ENCODE assay signal across 1 cellular context in the genomic region with DNA sequence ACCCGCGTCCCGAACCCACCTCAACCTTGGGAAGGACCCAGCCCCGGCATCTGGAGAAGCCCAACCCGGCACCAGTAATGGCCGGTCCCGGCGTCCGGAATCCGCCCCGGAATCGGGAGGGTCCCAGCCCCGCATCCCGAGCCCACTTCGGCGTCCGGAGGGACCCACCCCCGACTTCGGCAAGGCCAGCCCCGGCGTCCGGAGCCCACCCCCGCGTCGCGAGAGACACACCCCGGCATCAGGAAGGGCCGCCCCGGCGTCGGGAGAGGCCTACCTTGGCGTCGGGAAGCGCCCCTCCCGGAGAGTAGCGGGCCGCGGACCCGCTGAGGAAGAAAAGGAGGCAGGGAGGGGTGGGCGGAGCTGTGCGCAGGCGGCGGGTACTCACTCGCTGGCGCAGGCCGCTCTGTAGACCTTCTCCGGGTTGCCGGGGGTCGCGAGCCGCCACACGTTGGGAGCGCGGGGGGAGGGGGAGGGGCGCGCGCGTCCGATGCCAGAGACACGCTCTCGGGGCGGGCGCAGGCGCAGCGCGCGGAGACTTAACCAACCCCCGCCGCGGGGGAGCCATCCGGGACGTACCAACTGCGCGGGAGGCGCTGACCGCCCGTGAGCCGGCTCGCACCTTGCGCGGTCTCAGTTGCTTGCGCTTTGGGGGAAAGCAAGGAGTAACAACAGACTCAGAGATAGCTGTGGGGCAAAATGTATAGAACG.
TF ChIP-seq lines count a peak whose summit lies in the region.

Gene UIMC1 (minus strand): TSS at position 515 of the 708 bp plus-strand sequence. CDS start 24,164 bp downstream, outside the sequence.

TF ChIP-seq in K562, 482 proteins besides CTCF, POLR2A, EP300 and RAD21 (continued from another document and continues in another):
- TF ChIP-seq, protein P1, sequence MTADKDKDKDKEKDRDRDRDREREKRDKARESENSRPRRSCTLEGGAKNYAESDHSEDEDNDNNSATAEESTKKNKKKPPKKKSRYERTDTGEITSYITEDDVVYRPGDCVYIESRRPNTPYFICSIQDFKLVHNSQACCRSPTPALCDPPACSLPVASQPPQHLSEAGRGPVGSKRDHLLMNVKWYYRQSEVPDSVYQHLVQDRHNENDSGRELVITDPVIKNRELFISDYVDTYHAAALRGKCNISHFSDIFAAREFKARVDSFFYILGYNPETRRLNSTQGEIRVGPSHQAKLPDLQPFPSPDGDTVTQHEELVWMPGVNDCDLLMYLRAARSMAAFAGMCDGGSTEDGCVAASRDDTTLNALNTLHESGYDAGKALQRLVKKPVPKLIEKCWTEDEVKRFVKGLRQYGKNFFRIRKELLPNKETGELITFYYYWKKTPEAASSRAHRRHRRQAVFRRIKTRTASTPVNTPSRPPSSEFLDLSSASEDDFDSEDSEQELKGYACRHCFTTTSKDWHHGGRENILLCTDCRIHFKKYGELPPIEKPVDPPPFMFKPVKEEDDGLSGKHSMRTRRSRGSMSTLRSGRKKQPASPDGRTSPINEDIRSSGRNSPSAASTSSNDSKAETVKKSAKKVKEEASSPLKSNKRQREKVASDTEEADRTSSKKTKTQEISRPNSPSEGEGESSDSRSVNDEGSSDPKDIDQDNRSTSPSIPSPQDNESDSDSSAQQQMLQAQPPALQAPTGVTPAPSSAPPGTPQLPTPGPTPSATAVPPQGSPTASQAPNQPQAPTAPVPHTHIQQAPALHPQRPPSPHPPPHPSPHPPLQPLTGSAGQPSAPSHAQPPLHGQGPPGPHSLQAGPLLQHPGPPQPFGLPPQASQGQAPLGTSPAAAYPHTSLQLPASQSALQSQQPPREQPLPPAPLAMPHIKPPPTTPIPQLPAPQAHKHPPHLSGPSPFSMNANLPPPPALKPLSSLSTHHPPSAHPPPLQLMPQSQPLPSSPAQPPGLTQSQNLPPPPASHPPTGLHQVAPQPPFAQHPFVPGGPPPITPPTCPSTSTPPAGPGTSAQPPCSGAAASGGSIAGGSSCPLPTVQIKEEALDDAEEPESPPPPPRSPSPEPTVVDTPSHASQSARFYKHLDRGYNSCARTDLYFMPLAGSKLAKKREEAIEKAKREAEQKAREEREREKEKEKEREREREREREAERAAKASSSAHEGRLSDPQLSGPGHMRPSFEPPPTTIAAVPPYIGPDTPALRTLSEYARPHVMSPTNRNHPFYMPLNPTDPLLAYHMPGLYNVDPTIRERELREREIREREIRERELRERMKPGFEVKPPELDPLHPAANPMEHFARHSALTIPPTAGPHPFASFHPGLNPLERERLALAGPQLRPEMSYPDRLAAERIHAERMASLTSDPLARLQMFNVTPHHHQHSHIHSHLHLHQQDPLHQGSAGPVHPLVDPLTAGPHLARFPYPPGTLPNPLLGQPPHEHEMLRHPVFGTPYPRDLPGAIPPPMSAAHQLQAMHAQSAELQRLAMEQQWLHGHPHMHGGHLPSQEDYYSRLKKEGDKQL (CRISPR knock-in tag; IDR thresholded peaks at IDR 0.05; ENCODE audit: borderline replicate concordance) = peak; percentile 98; the same call in 1 of the 2 replicates
- TF ChIP-seq ZNF696 (CRISPR knock-in tag; conservative IDR thresholded peaks at IDR 0.05) (no peak), UBTF (IDR thresholded peaks at IDR 0.05; ENCODE audit: borderline replicate concordance in 1 of 2, low read depth in 2 of 2, low read length in 2 of 2) (peak; percentile 68 to 82; a peak in 2 of 4 replicates), ZNF584 (CRISPR knock-in tag; IDR thresholded peaks at IDR 0.05; ENCODE audit: low read depth) (no peak), SMAD1 (IDR thresholded peaks at IDR 0.05; ENCODE audit: low read depth, low read length, partially characterized antibody) (no peak), PML (IDR thresholded peaks at IDR 0.05; ENCODE audit: low read length) (no peak; the same call in 1 of the 2 replicates), RBM14 (IDR thresholded peaks at IDR 0.05; ENCODE audit: borderline replicate concordance, insufficient read depth, low read depth, low read length) (peak; percentile 86; the same call in 1 of the 2 replicates), ZBTB1 (CRISPR knock-in tag; IDR thresholded peaks at IDR 0.05; ENCODE audit: borderline replicate concordance, low read depth) (peak; percentile 80), PRDM10 (IDR thresholded peaks at IDR 0.05; ENCODE audit: partially characterized antibody) (peak; percentile 99), SREBF1 (IDR thresholded peaks at IDR 0.05; ENCODE audit: borderline replicate concordance, low read depth, low read length) (peak; percentile 95), ZBTB33 (CRISPR knock-in tag; IDR thresholded peaks at IDR 0.05) (no peak; the same call in 1 of the 2 replicates), ZNF76 (CRISPR knock-in tag; IDR thresholded peaks at IDR 0.05; ENCODE audit: borderline replicate concordance) (no peak), TAF7 (tag; IDR thresholded peaks at IDR 0.05) (0 out of 2 replicates have a peak, but pooled peaks have one; percentile 17), ZC3H8 (IDR thresholded peaks at IDR 0.05) (no peak), ZNF785 (CRISPR knock-in tag; IDR thresholded peaks at IDR 0.05) (no peak), NCOA6 (IDR thresholded peaks at IDR 0.05) (peak; percentile 44; the same call in 1 of the 2 replicates), MYBL2 (IDR thresholded peaks at IDR 0.05; ENCODE audit: low read depth) (no peak), MYBL2 (CRISPR knock-in tag; IDR thresholded peaks at IDR 0.05; ENCODE audit: borderline replicate concordance) (no peak), SMARCC2 (IDR thresholded peaks at IDR 0.05; ENCODE audit: low read depth) (no peak), CBX1 (IDR thresholded peaks at IDR 0.05; ENCODE audit: low read depth) (peak; percentile 25; the same call in 1 of the 2 replicates), ZNF165 (CRISPR knock-in tag; IDR thresholded peaks at IDR 0.05; ENCODE audit: borderline replicate concordance) (no peak), FIP1L1 (IDR thresholded peaks at IDR 0.05; ENCODE audit: low read depth, low read length, poor library complexity, severe bottlenecking) (peak; percentile 29), BHLHE40 (IDR thresholded peaks at IDR 0.05; ENCODE audit: low read length) (peak; percentile 97), TCF7L2 (IDR thresholded peaks at IDR 0.05; ENCODE audit: low read depth, low read length) (peak; percentile 98), ZNF121 (CRISPR knock-in tag; conservative IDR thresholded peaks at IDR 0.05) (no peak), CBX5 (IDR thresholded peaks at IDR 0.05; ENCODE audit: borderline replicate concordance, low read depth) (no peak), RBBP5 (IDR thresholded peaks at IDR 0.05; ENCODE audit: borderline replicate concordance, insufficient read depth, low read length, poor library complexity, severe bottlenecking) (peak; percentile 83)
- TF ChIP-seq, protein P2, sequence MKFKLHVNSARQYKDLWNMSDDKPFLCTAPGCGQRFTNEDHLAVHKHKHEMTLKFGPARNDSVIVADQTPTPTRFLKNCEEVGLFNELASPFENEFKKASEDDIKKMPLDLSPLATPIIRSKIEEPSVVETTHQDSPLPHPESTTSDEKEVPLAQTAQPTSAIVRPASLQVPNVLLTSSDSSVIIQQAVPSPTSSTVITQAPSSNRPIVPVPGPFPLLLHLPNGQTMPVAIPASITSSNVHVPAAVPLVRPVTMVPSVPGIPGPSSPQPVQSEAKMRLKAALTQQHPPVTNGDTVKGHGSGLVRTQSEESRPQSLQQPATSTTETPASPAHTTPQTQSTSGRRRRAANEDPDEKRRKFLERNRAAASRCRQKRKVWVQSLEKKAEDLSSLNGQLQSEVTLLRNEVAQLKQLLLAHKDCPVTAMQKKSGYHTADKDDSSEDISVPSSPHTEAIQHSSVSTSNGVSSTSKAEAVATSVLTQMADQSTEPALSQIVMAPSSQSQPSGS (CRISPR knock-in tag; IDR thresholded peaks at IDR 0.05) = peak; percentile 28; the same call in 1 of the 2 replicates
- TF ChIP-seq, protein P3, sequence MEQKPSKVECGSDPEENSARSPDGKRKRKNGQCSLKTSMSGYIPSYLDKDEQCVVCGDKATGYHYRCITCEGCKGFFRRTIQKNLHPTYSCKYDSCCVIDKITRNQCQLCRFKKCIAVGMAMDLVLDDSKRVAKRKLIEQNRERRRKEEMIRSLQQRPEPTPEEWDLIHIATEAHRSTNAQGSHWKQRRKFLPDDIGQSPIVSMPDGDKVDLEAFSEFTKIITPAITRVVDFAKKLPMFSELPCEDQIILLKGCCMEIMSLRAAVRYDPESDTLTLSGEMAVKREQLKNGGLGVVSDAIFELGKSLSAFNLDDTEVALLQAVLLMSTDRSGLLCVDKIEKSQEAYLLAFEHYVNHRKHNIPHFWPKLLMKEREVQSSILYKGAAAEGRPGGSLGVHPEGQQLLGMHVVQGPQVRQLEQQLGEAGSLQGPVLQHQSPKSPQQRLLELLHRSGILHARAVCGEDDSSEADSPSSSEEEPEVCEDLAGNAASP (IDR thresholded peaks at IDR 0.05) = no peak
- TF ChIP-seq, protein P4, sequence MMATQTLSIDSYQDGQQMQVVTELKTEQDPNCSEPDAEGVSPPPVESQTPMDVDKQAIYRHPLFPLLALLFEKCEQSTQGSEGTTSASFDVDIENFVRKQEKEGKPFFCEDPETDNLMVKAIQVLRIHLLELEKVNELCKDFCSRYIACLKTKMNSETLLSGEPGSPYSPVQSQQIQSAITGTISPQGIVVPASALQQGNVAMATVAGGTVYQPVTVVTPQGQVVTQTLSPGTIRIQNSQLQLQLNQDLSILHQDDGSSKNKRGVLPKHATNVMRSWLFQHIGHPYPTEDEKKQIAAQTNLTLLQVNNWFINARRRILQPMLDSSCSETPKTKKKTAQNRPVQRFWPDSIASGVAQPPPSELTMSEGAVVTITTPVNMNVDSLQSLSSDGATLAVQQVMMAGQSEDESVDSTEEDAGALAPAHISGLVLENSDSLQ (IDR thresholded peaks at IDR 0.05) = no peak
- TF ChIP-seq, protein P5, sequence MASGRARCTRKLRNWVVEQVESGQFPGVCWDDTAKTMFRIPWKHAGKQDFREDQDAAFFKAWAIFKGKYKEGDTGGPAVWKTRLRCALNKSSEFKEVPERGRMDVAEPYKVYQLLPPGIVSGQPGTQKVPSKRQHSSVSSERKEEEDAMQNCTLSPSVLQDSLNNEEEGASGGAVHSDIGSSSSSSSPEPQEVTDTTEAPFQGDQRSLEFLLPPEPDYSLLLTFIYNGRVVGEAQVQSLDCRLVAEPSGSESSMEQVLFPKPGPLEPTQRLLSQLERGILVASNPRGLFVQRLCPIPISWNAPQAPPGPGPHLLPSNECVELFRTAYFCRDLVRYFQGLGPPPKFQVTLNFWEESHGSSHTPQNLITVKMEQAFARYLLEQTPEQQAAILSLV (tag; IDR thresholded peaks at IDR 0.05) = no peak
- TF ChIP-seq, protein P6, sequence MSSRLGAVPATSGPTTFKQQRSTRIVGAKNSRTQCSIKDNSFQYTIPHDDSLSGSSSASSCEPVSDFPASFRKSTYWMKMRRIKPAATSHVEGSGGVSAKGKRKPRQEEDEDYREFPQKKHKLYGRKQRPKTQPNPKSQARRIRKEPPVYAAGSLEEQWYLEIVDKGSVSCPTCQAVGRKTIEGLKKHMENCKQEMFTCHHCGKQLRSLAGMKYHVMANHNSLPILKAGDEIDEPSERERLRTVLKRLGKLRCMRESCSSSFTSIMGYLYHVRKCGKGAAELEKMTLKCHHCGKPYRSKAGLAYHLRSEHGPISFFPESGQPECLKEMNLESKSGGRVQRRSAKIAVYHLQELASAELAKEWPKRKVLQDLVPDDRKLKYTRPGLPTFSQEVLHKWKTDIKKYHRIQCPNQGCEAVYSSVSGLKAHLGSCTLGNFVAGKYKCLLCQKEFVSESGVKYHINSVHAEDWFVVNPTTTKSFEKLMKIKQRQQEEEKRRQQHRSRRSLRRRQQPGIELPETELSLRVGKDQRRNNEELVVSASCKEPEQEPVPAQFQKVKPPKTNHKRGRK (tag; IDR thresholded peaks at IDR 0.05) = no peak
